Comparison of ENCODE assay signal across 8 cellular contexts in genomic region chr17:48544356-48545021, GRCh38. TPM values are rescaled to one million over a fixed set of nuclear protein-coding genes. Genes with fewer than 3 reads are reported as not detected.
DNase-seq lines count a peak whose midpoint lies in the region; ATAC-seq and TF ChIP-seq lines count a peak whose summit lies in the region.

No MANE protein-coding gene starts in this region.

- WGBS in esophagus squamous epithelium, 2 donors = 3 to 10% methylated on average over 7 to 16 of the region's 38 CpGs

- DNase-seq in 8988T = peak; percentile 60
- peak; percentile 66 to 75 for DNase-seq in HAP-1 (ENCODE audit: low spot score in 2 of 2)
- DNase-seq in activated CD8-positive, alpha-beta T cell treated with anti-CD3 and anti-CD28 coated beads for 36 hours = peak; percentile 69
- DNase-seq in esophagus squamous epithelium (lab: John Stamatoyannopoulos, UW) = no peak
- peak; percentile 54 for DNase-seq in neural crest cell (ENCODE audit: low read depth, low spot score)
- DNase-seq in NCI-H2171 (lab: John Stamatoyannopoulos, UW) = no peak

- H3K4me3 ChIP-seq in HAP-1 (peak overlapping the region; percentile 68), esophagus squamous epithelium (peak overlapping the region; percentile 53 to 80 (median 72))

- in situ Hi-C loops in HAP-1 (cut with MboI; ENCODE audit: low sequenced_read_pairs) = loop anchor here (5.0 kb wide), 1 partner anchor 33 kb away; the partner anchor contains the start of gene HOXB4

- CTCF ChIA-PET in activated CD8-positive, alpha-beta T cell treated with anti-CD3 and anti-CD28 coated beads for 36 hours (lab: Charles Lee) = interaction anchor here (1.0 to 1.2 kb wide), 2 partner anchors 49 to 53 kb away, joined by 3 to 6 read pairs; partner anchors contain the start of gene HOXB5

- H3K9me3 ChIP-seq in HAP-1 = no peaks in the 10 kb centered on the region
- no peaks in the 10 kb centered on the region for H3K9me3 ChIP-seq in esophagus squamous epithelium

- peak overlapping the region; percentile 97 for H3K27ac Mint-ChIP-seq in activated CD8-positive, alpha-beta T cell treated with anti-CD3 and anti-CD28 coated beads for 36 hours
- H3K27ac Mint-ChIP-seq in neural crest cell (ENCODE audit: unreplicated experiment) = peak overlapping the region; percentile 93

- no peaks in the 10 kb centered on the region for H3K9me3 Mint-ChIP-seq in activated CD8-positive, alpha-beta T cell treated with anti-CD3 and anti-CD28 coated beads for 36 hours
- no peaks in the 10 kb centered on the region for H3K9me3 Mint-ChIP-seq in neural crest cell

- no peaks in the 10 kb centered on the region for H3K27me3 ChIP-seq in HAP-1 (ENCODE audit: low read depth)
- peaks cover 0 to 72% (median 0%) of the 10 kb centered on the region in 4 donors for H3K27me3 ChIP-seq in esophagus squamous epithelium

- H3K27ac ChIP-seq in esophagus squamous epithelium = peak overlapping the region; percentile 91 to 95 (median 92)

- POLR2A ChIA-PET in activated CD8-positive, alpha-beta T cell treated with anti-CD3 and anti-CD28 coated beads for 36 hours (lab: Charles Lee) = interaction anchor here (1.0 to 1.9 kb wide), 2 partner anchors 20 to 130 kb away, joined by 3 to 6 read pairs; no protein-coding TSS in a partner anchor

- H3K4me1 Mint-ChIP-seq in activated CD8-positive, alpha-beta T cell treated with anti-CD3 and anti-CD28 coated beads for 36 hours (ENCODE audit: low read depth) = peaks cover 37% of the 10 kb centered on the region
- H3K4me1 Mint-ChIP-seq in neural crest cell = peaks cover 71% of the 10 kb centered on the region

- intact Hi-C loops in activated CD8-positive, alpha-beta T cell treated with anti-CD3 and anti-CD28 coated beads for 36 hours (cut with micrococcal nuclease) = loop anchor here (5.0 kb wide), 1 partner anchor 42 kb away; no protein-coding TSS in a partner anchor
- intact Hi-C loops in esophagus squamous epithelium (cut with DNase I) = loop anchor here (5.0 kb wide), 1 partner anchor 33 kb away; the partner anchor contains the start of gene HOXB4

- peak in 2 of 4 donors; percentile 35 to 39 for TF ChIP-seq POLR2A in esophagus squamous epithelium (IDR thresholded peaks at IDR 0.05)

- peak overlapping the region; percentile 85 for H3K4me3 Mint-ChIP-seq in activated CD8-positive, alpha-beta T cell treated with anti-CD3 and anti-CD28 coated beads for 36 hours
- peak overlapping the region; percentile 93 for H3K4me3 Mint-ChIP-seq in neural crest cell

- H3K36me3 Mint-ChIP-seq in activated CD8-positive, alpha-beta T cell treated with anti-CD3 and anti-CD28 coated beads for 36 hours (ENCODE audit: low read depth) = peaks cover 9% of the 10 kb centered on the region
- peaks cover 19% of the 10 kb centered on the region for H3K36me3 Mint-ChIP-seq in neural crest cell (ENCODE audit: low read depth)

- peak; percentile 2 for ATAC-seq in activated CD8-positive, alpha-beta T cell treated with anti-CD3 and anti-CD28 coated beads for 36 hours
- ATAC-seq in HG02642 (IDR thresholded peaks at IDR 0.05; ENCODE audit: poor library complexity, unreplicated experiment) (no peak), HG03025 (IDR thresholded peaks at IDR 0.05; ENCODE audit: low FRiP score, unreplicated experiment) (no peak)

- TF ChIP-seq CTCF in activated CD8-positive, alpha-beta T cell treated with anti-CD3 and anti-CD28 coated beads for 36 hours (IDR thresholded peaks at IDR 0.05) = no peak
- TF ChIP-seq CTCF in esophagus squamous epithelium (IDR thresholded peaks at IDR 0.05) = no peak
- no peak for TF ChIP-seq CTCF in neural crest cell (conservative IDR thresholded peaks at IDR 0.05)

- H3K36me3 ChIP-seq in HAP-1 (replicated peaks) = peaks cover 15% of the 10 kb centered on the region
- no peaks in the 10 kb centered on the region for H3K36me3 ChIP-seq in esophagus squamous epithelium

- H3K27me3 Mint-ChIP-seq in activated CD8-positive, alpha-beta T cell treated with anti-CD3 and anti-CD28 coated beads for 36 hours = peaks cover 1% of the 10 kb centered on the region
- H3K27me3 Mint-ChIP-seq in neural crest cell (ENCODE audit: low read depth) = peaks cover 90% of the 10 kb centered on the region

- H3K4me1 ChIP-seq in HAP-1 (peaks cover 51% of the 10 kb centered on the region), esophagus squamous epithelium (peaks cover 7 to 88% (median 31%) of the 10 kb centered on the region in 3 donors)

RNA-seq across cellular contexts. Expression of gene HOXB2, which starts 0.4 kb away (rescaled TPM):
- 10 to 100 TPM; 12.6 to 13.0 TPM for total RNA-seq in activated CD8-positive, alpha-beta T cell treated with anti-CD3 and anti-CD28 coated beads for 36 hours
- total RNA-seq in esophagus squamous epithelium (10 to 100 TPM in 3 of 4 donors, 1 to 10 TPM in 1; 9.2 to 24.2 (median 17.1) TPM), neural crest cell (60.0 and 60.9 TPM in 2 replicates)

RNA-seq across cellular contexts. Expression of gene HOXB1, which starts 13.7 kb away (rescaled TPM):
- not detected for total RNA-seq in activated CD8-positive, alpha-beta T cell treated with anti-CD3 and anti-CD28 coated beads for 36 hours
- total RNA-seq in esophagus squamous epithelium = under 1 TPM in 1 of 4 donors, not detected in 3; 0.19 TPM
- 2.7 and 3.6 TPM in 2 replicates for total RNA-seq in neural crest cell

RNA-seq across cellular contexts. Expression of gene HOXB4, which starts 33.7 kb away (rescaled TPM):
- 1 to 10 TPM; 1.7 to 2.0 TPM for total RNA-seq in activated CD8-positive, alpha-beta T cell treated with anti-CD3 and anti-CD28 coated beads for 36 hours
- 1 to 10 TPM in 3 of 4 donors, under 1 TPM in 1; 0.27 to 2.9 (median 1.8) TPM for total RNA-seq in esophagus squamous epithelium
- 4.4 and 5.0 TPM in 2 replicates for total RNA-seq in neural crest cell

RNA-seq across cellular contexts. Expression of gene HOXB3, which starts 45.6 kb away (rescaled TPM):
- total RNA-seq in activated CD8-positive, alpha-beta T cell treated with anti-CD3 and anti-CD28 coated beads for 36 hours = 1 to 10 TPM; 1.4 to 2.0 TPM
- 10 to 100 TPM in 1 of 4 donors, 1 to 10 TPM in 3; 2.5 to 11.1 (median 5.8) TPM for total RNA-seq in esophagus squamous epithelium
- 21.9 and 22.8 TPM in 2 replicates for total RNA-seq in neural crest cell

RNA-seq across cellular contexts. Expression of gene HOXB5, which starts 49.1 kb away (rescaled TPM):
- not detected for total RNA-seq in activated CD8-positive, alpha-beta T cell treated with anti-CD3 and anti-CD28 coated beads for 36 hours
- total RNA-seq in esophagus squamous epithelium (not detected), neural crest cell (2.3 and 2.6 TPM in 2 replicates)

Comparison
In these comparisons a context has a peak if more than half of its experiments do, and no peak if none do; other contexts are left out.
1. DNase-seq: peak in 8988T (single experiment), HAP-1 (2 of 2), activated CD8-positive, alpha-beta T cell treated with anti-CD3 and anti-CD28 coated beads for 36 hours (single experiment) and neural crest cell (single experiment); none in esophagus squamous epithelium (single experiment) and NCI-H2171 (single experiment).